ENCODE assay signal across 15 cellular contexts in the genomic region with DNA sequence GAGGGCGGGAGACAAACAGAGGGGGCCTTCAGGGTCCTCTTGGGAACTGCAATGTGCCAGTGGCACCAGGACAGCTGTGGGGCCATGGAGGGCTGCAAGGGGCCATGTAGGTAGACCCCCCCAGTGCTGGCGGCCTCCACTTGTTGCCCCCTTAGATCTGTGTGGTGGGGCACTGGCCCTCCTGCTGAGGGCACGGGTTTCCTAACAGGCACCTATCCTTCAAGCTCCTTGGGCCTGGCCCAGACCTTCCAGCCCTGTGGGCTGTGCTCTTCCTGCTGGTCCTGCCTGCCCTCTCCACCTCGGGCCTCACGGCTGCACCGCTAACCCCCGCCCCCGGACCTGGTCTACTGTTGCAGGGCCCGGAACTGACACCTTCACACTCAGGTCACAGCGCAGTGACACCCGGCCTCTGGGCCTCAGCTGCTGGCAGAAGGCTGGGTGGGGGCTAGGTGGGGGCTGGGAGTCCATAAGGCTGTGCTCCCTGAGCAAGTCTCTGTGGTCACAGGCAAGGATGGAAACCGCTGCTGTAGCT. TPM values are rescaled to one million over a fixed set of nuclear protein-coding genes. Genes with fewer than 3 reads are reported as not detected.
DNase-seq lines count a peak whose midpoint lies in the region; ATAC-seq and TF ChIP-seq lines count a peak whose summit lies in the region.
"Had no signal": no experiment of that assay in that cellular context is flagged by ENCODE, and none has a peak within 500 bp of the region (broad histone marks: within the 10 kb centered on the region; RNA-seq: fewer than 3 reads in every experiment).

No MANE protein-coding gene starts in this region.

- H3K9me3 ChIP-seq in right atrium auricular region (no peaks in the 10 kb centered on the region), esophagus muscularis mucosa (no peaks in the 10 kb centered on the region), vagina (no peaks in the 10 kb centered on the region)

- TF ChIP-seq CTCF in right atrium auricular region (IDR thresholded peaks at IDR 0.05) (no peak), esophagus muscularis mucosa (IDR thresholded peaks at IDR 0.05) (no peak), natural killer cell (IDR thresholded peaks at IDR 0.05) (no peak), vagina (IDR thresholded peaks at IDR 0.05) (no peak)

- H3K27ac ChIP-seq in right atrium auricular region (no peak overlapping the region), esophagus muscularis mucosa (replicated peaks in 1 of 4) (no peak overlapping the region), vagina (no peak overlapping the region)

- peak overlapping the region; percentile 52 for H3K4me3 Mint-ChIP-seq in natural killer cell
- H3K4me3 Mint-ChIP-seq: dendritic cell treated with granulocyte-macrophage colony-stimulating factor and Interleukin-4, amounts not matched to agents 40 ng/mL and 50 ng/mL, for 4 days had no signal

- 80% methylated on average over 6 of the region's 12 CpGs for WGBS in esophagus muscularis mucosa

- H3K36me3 ChIP-seq in right atrium auricular region (no peaks in the 10 kb centered on the region), esophagus muscularis mucosa (no peaks in the 10 kb centered on the region), vagina (no peaks in the 10 kb centered on the region)

- intact Hi-C loops in Right ventricle myocardium superior (cut with DNase I) (no loop called here), esophagus muscularis mucosa (cut with DNase I) (no loop called here), natural killer cell (cut with micrococcal nuclease) (loop anchor here (2.0 kb wide), 1 partner anchor 115 kb away; the partner anchor contains the start of gene CSGALNACT2), vagina (cut with DNase I) (no loop called here)

- peaks cover 27 to 58% of the 10 kb centered on the region in 2 donors for H3K4me1 Mint-ChIP-seq in natural killer cell

- peak; percentile 27 for DNase-seq in Right ventricle myocardium superior
- DNase-seq in right atrium auricular region (ENCODE audit: low spot score) = no peak
- DNase-seq in esophagus muscularis mucosa (ENCODE audit: extremely low spot score) = peak; percentile 90
- peak; percentile 63 for DNase-seq in natural killer cell
- DNase-seq in vagina (ENCODE audit: extremely low spot score in 2 of 2) = peak; percentile 47 to 84
- DNase-seq in stimulated activated CD4-positive, alpha-beta T cell treated with anti-CD3 and anti-CD28 coated beads, Interleukin-4, amount 100 ng/mL, for 24 hours = no peak
- no peak for DNase-seq in RPMI8226
- DNase-seq in DMS153 treated with DMSO at 0.1 percent for 48 hours (lab: John Stamatoyannopoulos, UW; ENCODE audit: unreplicated experiment) = no peak
- DNase-seq: DMS 273 treated with DMSO at 0.1 percent for 48 hours, hippocampal formation, NCI-H1930, NCI-H526 treated with DMSO at 0.1 percent for 48 hours, substantia nigra had no signal

- peaks cover 0 to 11% of the 10 kb centered on the region in 2 donors for H3K4me1 ChIP-seq in right atrium auricular region
- peaks cover 0 to 9% (median 0%) of the 10 kb centered on the region in 4 donors for H3K4me1 ChIP-seq in esophagus muscularis mucosa
- peaks cover 4% of the 10 kb centered on the region for H3K4me1 ChIP-seq in vagina

- ATAC-seq in Right ventricle myocardium superior (ENCODE audit: poor library complexity) = no peak
- peak; percentile 78 to 83 (median 82) for ATAC-seq in natural killer cell

- TF ChIP-seq EP300 in esophagus muscularis mucosa (IDR thresholded peaks at IDR 0.05) = no peak

- no peaks in the 10 kb centered on the region for H3K27me3 ChIP-seq in right atrium auricular region
- H3K27me3 ChIP-seq in esophagus muscularis mucosa = peaks cover 0 to 22% (median 0%) of the 10 kb centered on the region in 4 donors
- no peaks in the 10 kb centered on the region for H3K27me3 ChIP-seq in vagina

- TF ChIP-seq POLR2A in esophagus muscularis mucosa (IDR thresholded peaks at IDR 0.05; ENCODE audit: low read depth) = no peak
- TF ChIP-seq POLR2A in vagina (IDR thresholded peaks at IDR 0.05) = no peak

- H3K4me3 ChIP-seq in right atrium auricular region = no peak overlapping the region
- H3K4me3 ChIP-seq in esophagus muscularis mucosa = no peak overlapping the region
- H3K4me3 ChIP-seq in vagina = no peak overlapping the region
- H3K4me3 ChIP-seq: smooth muscle cell had no signal

- no peaks in the 10 kb centered on the region for H3K36me3 Mint-ChIP-seq in natural killer cell

- H3K27me3 Mint-ChIP-seq in natural killer cell (ENCODE audit: low read depth in 2 of 2) = no peaks in the 10 kb centered on the region

- H3K27ac Mint-ChIP-seq in natural killer cell = peak overlapping the region in 1 of 2 donors; percentile 86
- H3K27ac Mint-ChIP-seq: dendritic cell treated with granulocyte-macrophage colony-stimulating factor and Interleukin-4, amounts not matched to agents 40 ng/mL and 50 ng/mL, for 4 days had no signal

- no peaks in the 10 kb centered on the region for H3K9me3 Mint-ChIP-seq in natural killer cell
- H3K9me3 Mint-ChIP-seq: dendritic cell treated with granulocyte-macrophage colony-stimulating factor and Interleukin-4, amounts not matched to agents 40 ng/mL and 50 ng/mL, for 4 days had no signal

RNA-seq across cellular contexts. Expression of gene RASGEF1A, which starts 12.6 kb away (rescaled TPM):
- total RNA-seq in Right ventricle myocardium superior (1.6 TPM), right atrium auricular region (1 to 10 TPM; 2.9 to 3.0 TPM), esophagus muscularis mucosa (1 to 10 TPM in 2 of 4 donors, under 1 TPM in 2; 0.42 to 7.1 (median 1.0) TPM), natural killer cell (10 to 100 TPM in 2 of 3 donors, 1 to 10 TPM in 1; 9.3 to 12.9 (median 10.9) TPM), vagina (14.5 TPM)

Comparison
In these comparisons a context has a peak if more than half of its experiments do, and no peak if none do; other contexts are left out.
1. DNase-seq: peak in Right ventricle myocardium superior (single experiment), esophagus muscularis mucosa (single experiment), natural killer cell (single experiment) and vagina (2 of 2); none in right atrium auricular region (single experiment), stimulated activated CD4-positive, alpha-beta T cell treated with anti-CD3 and anti-CD28 coated beads, Interleukin-4, amount 100 ng/mL, for 24 hours (single experiment), RPMI8226 (single experiment) and DMS153 treated with DMSO at 0.1 percent for 48 hours (single experiment).